9 cellular contexts compared by ENCODE assay signal in genomic region chr5:147234098-147234824, GRCh38. TPM values are rescaled to one million over a fixed set of nuclear protein-coding genes. Genes with fewer than 3 reads are reported as not detected.
DNase-seq lines count a peak whose midpoint lies in the region; ATAC-seq and TF ChIP-seq lines count a peak whose summit lies in the region.
"Had no signal": no experiment of that assay in that cellular context is flagged by ENCODE, and none has a peak within 500 bp of the region (broad histone marks: within the 10 kb centered on the region; RNA-seq: fewer than 3 reads in every experiment).

No MANE protein-coding gene starts in this region.

- H3K36me3 ChIP-seq in CD4-positive, alpha-beta memory T cell (ENCODE audit: insufficient read depth, low read length), result no peaks in the 10 kb centered on the region
- H3K36me3 ChIP-seq in SK-N-MC (ENCODE audit: insufficient read depth, low read length), result no peaks in the 10 kb centered on the region
- H3K36me3 ChIP-seq in ovary, result no peaks in the 10 kb centered on the region
- H3K36me3 ChIP-seq in SJCRH30, result no peaks in the 10 kb centered on the region

- TF ChIP-seq CTCF in glutamatergic neuron (IDR thresholded peaks at IDR 0.05; ENCODE audit: partially characterized antibody, unreplicated experiment) (no peak), ovary (IDR thresholded peaks at IDR 0.05) (no peak)

- no peak overlapping the region for H3K27ac ChIP-seq in CD4-positive, alpha-beta memory T cell (ENCODE audit: low read depth, low read length)
- H3K27ac ChIP-seq in SK-N-MC (no peak overlapping the region), ovary (peak overlapping the region; percentile 81 to 88), SJCRH30 (no peak overlapping the region)

- H3K27me3 ChIP-seq in CD4-positive, alpha-beta memory T cell (ENCODE audit: insufficient read depth, low read length), result peaks cover 11% of the 10 kb centered on the region
- H3K27me3 ChIP-seq in ovary, result no peaks in the 10 kb centered on the region
- peaks cover 5% of the 10 kb centered on the region; the same call in 1 of the 2 replicates for H3K27me3 ChIP-seq in SJCRH30

- H3K9ac ChIP-seq in SK-N-MC (ENCODE audit: insufficient read length), result no peak overlapping the region

- no peaks in the 10 kb centered on the region for H3K9me3 ChIP-seq in CD4-positive, alpha-beta memory T cell (ENCODE audit: control insufficient read depth in 1 of 2, low read length in 2 of 2)
- H3K9me3 ChIP-seq in SK-N-MC (ENCODE audit: low read depth, low read length) (no peaks in the 10 kb centered on the region), ovary (no peaks in the 10 kb centered on the region), SJCRH30 (replicated peaks) (no peaks in the 10 kb centered on the region; the same call in 1 of the 2 replicates)

- peaks cover 0 to 11% (median 4%) of the 10 kb centered on the region in 4 donors for H3K4me1 Mint-ChIP-seq in CD4-positive, alpha-beta memory T cell
- peaks cover 2% of the 10 kb centered on the region for H3K4me1 Mint-ChIP-seq in glutamatergic neuron (ENCODE audit: low read depth, unreplicated experiment)

- no peak for DNase-seq in CD4-positive, alpha-beta memory T cell
- DNase-seq in SK-N-MC (ENCODE audit: low read depth, low spot score) (no peak), glutamatergic neuron (no peak), ovary (peak in 2 of 5 donors; percentile 37 to 40), NCI-H510A (lab: John Stamatoyannopoulos, UW) (no peak), LoVo (ENCODE audit: low spot score) (no peak), SJCRH30 (no peak)
- DNase-seq: activated gamma-delta T cell treated with Interleukin-2 at 50 U/mL for 16 hours had no signal

- CTCF ChIA-PET in CD4-positive, alpha-beta memory T cell (lab: Charles Lee; ENCODE audit: partially characterized antibody), result no interaction called here

- H3K27me3 Mint-ChIP-seq in CD4-positive, alpha-beta memory T cell, result peaks cover 23 to 31% of the 10 kb centered on the region in 2 donors
- H3K27me3 Mint-ChIP-seq in glutamatergic neuron (ENCODE audit: unreplicated experiment), result peaks cover 6% of the 10 kb centered on the region

- no peak overlapping the region for H3K4me3 ChIP-seq in CD4-positive, alpha-beta memory T cell (ENCODE audit: low read length in 2 of 2)
- H3K4me3 ChIP-seq in SK-N-MC, result peak overlapping the region; percentile 75
- peak overlapping the region; percentile 72 for H3K4me3 ChIP-seq in ovary
- H3K4me3 ChIP-seq in SJCRH30, result no peak overlapping the region

- no peaks in the 10 kb centered on the region for H3K36me3 Mint-ChIP-seq in CD4-positive, alpha-beta memory T cell
- peaks cover 4% of the 10 kb centered on the region for H3K36me3 Mint-ChIP-seq in glutamatergic neuron (ENCODE audit: unreplicated experiment)

- no peaks in the 10 kb centered on the region for H3K4me1 ChIP-seq in CD4-positive, alpha-beta memory T cell (ENCODE audit: insufficient read depth, low read length)
- H3K4me1 ChIP-seq in ovary (ENCODE audit: insufficient read depth), result peaks cover 4% of the 10 kb centered on the region
- no peaks in the 10 kb centered on the region for H3K4me1 ChIP-seq in SJCRH30

- WGBS in ovary, 3 donors, result 2 to 10% (median 6%) methylated on average over 16 to 37 of the region's 37 CpGs

- TF ChIP-seq POLR2A in ovary (IDR thresholded peaks at IDR 0.05), result no peak

- intact Hi-C loops in CD4-positive, alpha-beta memory T cell (cut with micrococcal nuclease), result no loop called here
- intact Hi-C loops in ovary (cut with DNase I), result loop anchor here in 2 of 4 donors (5.0 to 10.0 kb wide), 4 partner anchors 131 to 343 kb away; no protein-coding TSS in a partner anchor

- H3K9me3 Mint-ChIP-seq in CD4-positive, alpha-beta memory T cell, result peaks cover 0 to 2% (median 0%) of the 10 kb centered on the region in 8 donors
- no peaks in the 10 kb centered on the region for H3K9me3 Mint-ChIP-seq in glutamatergic neuron (ENCODE audit: unreplicated experiment)

- no peak overlapping the region for H3K27ac Mint-ChIP-seq in CD4-positive, alpha-beta memory T cell
- H3K27ac Mint-ChIP-seq in glutamatergic neuron (ENCODE audit: unreplicated experiment), result no peak overlapping the region

- POLR2A ChIA-PET in CD4-positive, alpha-beta memory T cell (lab: Charles Lee; ENCODE audit: partially characterized antibody), result no interaction called here

- H3K4me3 Mint-ChIP-seq in CD4-positive, alpha-beta memory T cell, result peak overlapping the region in 5 of 8 donors; percentile 6 to 71 (median 55)
- peak overlapping the region; percentile 79 for H3K4me3 Mint-ChIP-seq in glutamatergic neuron (ENCODE audit: unreplicated experiment)

- ATAC-seq in HG02678 (IDR thresholded peaks at IDR 0.05; ENCODE audit: unreplicated experiment), result no peak

- TF ChIP-seq EP300 in ovary (IDR thresholded peaks at IDR 0.05), result no peak

RNA-seq across cellular contexts. Expression of gene STK32A, which starts 0.6 kb away (rescaled TPM):
- not detected for total RNA-seq in CD4-positive, alpha-beta memory T cell
- not detected for polyA plus RNA-seq in CD4-positive, alpha-beta memory T cell
- total RNA-seq in glutamatergic neuron (ENCODE audit: unreplicated experiment) (3.2 TPM), ovary (1 to 10 TPM; 1.8 to 9.0 (median 6.4) TPM)
- polyA plus RNA-seq in ovary, result 1 to 10 TPM; 4.9 to 6.8 TPM
- total RNA-seq in SJCRH30 (2014; rRNA removed; shearing (Covaris generic)), result 5.5 and 6.3 TPM in 2 replicates

Comparison
In these comparisons a context has a peak if more than half of its experiments do, and no peak if none do; other contexts are left out.
1. H3K27ac ChIP-seq: peak in ovary (2 of 2); none in CD4-positive, alpha-beta memory T cell (single experiment), SK-N-MC (single experiment) and SJCRH30 (single experiment).
2. H3K4me3 ChIP-seq: peak in SK-N-MC (single experiment) and ovary (single experiment); none in CD4-positive, alpha-beta memory T cell (0 of 2) and SJCRH30 (single experiment).